ENCODE assay signal across 7 cellular contexts in genomic region chr17:64990949-64991348, GRCh38.
DNase-seq lines count a peak whose midpoint lies in the region; ATAC-seq, FAIRE-seq and TF ChIP-seq lines count a peak whose summit lies in the region.
"Not testable (repeated sequence)": the region's sequence is repeated elsewhere in the genome, so short reads cannot be mapped to it uniquely, and the experiment has no call there.

No MANE protein-coding gene starts in this region.

- not testable (repeated sequence) for H3K4ac ChIP-seq in trophoblast cell (ENCODE audit: low read depth, low read length)

- H3K27me3 Mint-ChIP-seq in astrocyte (ENCODE audit: low read depth, unreplicated experiment) = not testable (repeated sequence)

- H3K27ac ChIP-seq in RWPE2 (ENCODE audit: poor library complexity, severe bottlenecking); astrocyte (ENCODE audit: low read depth, low read length); trophoblast cell (ENCODE audit: low read depth, low read length): not testable (repeated sequence)

- not testable (repeated sequence) for H3K18ac ChIP-seq in trophoblast cell (ENCODE audit: low read length)

- H3K27me3 ChIP-seq in MG63; RWPE2 (ENCODE audit: insufficient read depth, poor library complexity, severe bottlenecking); astrocyte (ENCODE audit: insufficient read depth, low read length); trophoblast cell (ENCODE audit: insufficient read depth, low read length): not testable (repeated sequence)

- H3K79me1 ChIP-seq in trophoblast cell (ENCODE audit: low read length) = peaks cover 38% of the 10 kb centered on the region

- H4K12ac ChIP-seq in trophoblast cell (ENCODE audit: low read depth, low read length) = not testable (repeated sequence)

- not testable (repeated sequence) for H3K36me3 Mint-ChIP-seq in astrocyte (ENCODE audit: low read depth, unreplicated experiment)

- not testable (repeated sequence) for TF ChIP-seq CTCF in RWPE2 (IDR thresholded peaks at IDR 0.05; ENCODE audit: poor library complexity, severe bottlenecking); astrocyte (IDR thresholded peaks at IDR 0.05; ENCODE audit: insufficient read depth, low read depth, low read length); fibroblast of mammary gland (conservative IDR thresholded peaks at IDR 0.05; ENCODE audit: control insufficient read depth, insufficient read depth, low read depth, low read length)

- not testable (repeated sequence) for H2AFZ ChIP-seq in astrocyte (ENCODE audit: low read depth, low read length); trophoblast cell (ENCODE audit: insufficient read depth, low read length, poor library complexity)

- not testable (repeated sequence) for H3K4me3 Mint-ChIP-seq in astrocyte (ENCODE audit: unreplicated experiment)

- peaks cover 14% of the 10 kb centered on the region for H3K4me1 Mint-ChIP-seq in astrocyte (ENCODE audit: low read depth, unreplicated experiment)

- peaks cover 16% of the 10 kb centered on the region for H3K4me1 ChIP-seq in RWPE2 (ENCODE audit: insufficient read depth, poor library complexity, severe bottlenecking)
- not testable (repeated sequence) for H3K4me1 ChIP-seq in astrocyte (ENCODE audit: insufficient read depth, low read length)
- peaks cover 32 to 37% of the 10 kb centered on the region in 2 experiments for H3K4me1 ChIP-seq in trophoblast cell (ENCODE audit: control insufficient read depth in 1 of 2, insufficient read depth in 2 of 2, low read length in 2 of 2)

- WGBS in trophoblast cell (ENCODE audit: extremely low coverage, insufficient coverage, insufficient read length) = no CpG with 5 or more reads among the region's 1 CpG

- not testable (repeated sequence) for H3K9ac ChIP-seq in astrocyte (ENCODE audit: low read length); trophoblast cell (ENCODE audit: low read length)

- ATAC-seq in RWPE2 (ENCODE audit: low read depth) = peak; percentile 76
- peak; percentile 83 for ATAC-seq in left lobe of liver

- H3K9me3 ChIP-seq in MG63; RWPE2 (ENCODE audit: severe bottlenecking); astrocyte (ENCODE audit: insufficient read depth, low read depth, low read length); trophoblast cell (ENCODE audit: insufficient read depth, low read depth, low read length): not testable (repeated sequence)

- H4K91ac ChIP-seq in trophoblast cell (ENCODE audit: low read depth, low read length) = peak overlapping the region; percentile 53

- not testable (repeated sequence) for H4K20me1 ChIP-seq in astrocyte (ENCODE audit: insufficient read depth, low read length)

- peak; percentile 71 for DNase-seq in EL
- DNase-seq in MG63 = peak; percentile 79
- not testable (repeated sequence) for DNase-seq in RWPE2 (ENCODE audit: low spot score); trophoblast cell
- peak; percentile 69 for DNase-seq in astrocyte (ENCODE audit: low read depth)
- peak; percentile 89 for DNase-seq in fibroblast of mammary gland (ENCODE audit: low read depth)
- DNase-seq in left lobe of liver (ENCODE audit: low spot score) = peak; percentile 44

- not testable (repeated sequence) for H3K27ac Mint-ChIP-seq in astrocyte (ENCODE audit: unreplicated experiment)

- H2BK5ac ChIP-seq in trophoblast cell (ENCODE audit: low read depth, low read length, poor library complexity) = peak overlapping the region; percentile 27

- H3K4me3 ChIP-seq in MG63; RWPE2 (ENCODE audit: severe bottlenecking); astrocyte (ENCODE audit: insufficient read depth, low read depth, low read length); fibroblast of mammary gland (ENCODE audit: control insufficient read depth, low read depth, low read length); trophoblast cell (ENCODE audit: low read depth, low read length): not testable (repeated sequence)

- H2BK120ac ChIP-seq in trophoblast cell (ENCODE audit: insufficient read depth, low read length, poor library complexity) = not testable (repeated sequence)

- not testable (repeated sequence) for H4K8ac ChIP-seq in trophoblast cell (ENCODE audit: low read depth, low read length)

- H3K9me3 Mint-ChIP-seq in astrocyte (ENCODE audit: unreplicated experiment) = not testable (repeated sequence)

- FAIRE-seq in astrocyte (lab: Jason Lieb, UNC) = peak; percentile 43

- H2BK12ac ChIP-seq in trophoblast cell (ENCODE audit: low read length) = peak overlapping the region; percentile 72

- not testable (repeated sequence) for H3K36me3 ChIP-seq in MG63; RWPE2 (ENCODE audit: low read depth); astrocyte (ENCODE audit: insufficient read depth, low read length); trophoblast cell (ENCODE audit: control insufficient read depth in 1 of 2, insufficient read depth in 2 of 2, low read length in 2 of 2)

- H2AK5ac ChIP-seq in trophoblast cell (ENCODE audit: low read length) = not testable (repeated sequence)

- not testable (repeated sequence) for H3K23ac ChIP-seq in trophoblast cell (ENCODE audit: low read length)

- not testable (repeated sequence) for H3K4me2 ChIP-seq in astrocyte (ENCODE audit: low read length); trophoblast cell (ENCODE audit: low read length)

- H3K79me2 ChIP-seq in astrocyte (ENCODE audit: insufficient read depth, low read length); trophoblast cell (ENCODE audit: control insufficient read depth, insufficient read depth, low read length, poor library complexity): not testable (repeated sequence)

- H3K14ac ChIP-seq in trophoblast cell (ENCODE audit: low read length) = not testable (repeated sequence)
